Comparison of ENCODE assay signal across 8 cellular contexts in genomic region chr15:101333907-101334789, GRCh38. TPM values are rescaled to one million over a fixed set of nuclear protein-coding genes. Genes with fewer than 3 reads are reported as not detected.
DNase-seq lines count a peak whose midpoint lies in the region; ATAC-seq, FAIRE-seq and TF ChIP-seq lines count a peak whose summit lies in the region.
"Not testable (repeated sequence)": the region's sequence is repeated elsewhere in the genome, so short reads cannot be mapped to it uniquely, and the experiment has no call there.

No MANE protein-coding gene starts in this region.

- H3K4me1 ChIP-seq in K562 (replicated peaks in 1 of 2; ENCODE audit: control insufficient read depth in 2 of 2, insufficient read depth in 2 of 2, low read length in 2 of 2); neuron (ENCODE audit: insufficient read depth, low read length): not testable (repeated sequence)

- not testable (repeated sequence) for H3K9me1 ChIP-seq in K562 (ENCODE audit: control insufficient read depth, insufficient read depth, low read length)

- TF ChIP-seq CTCF in K562 (IDR thresholded peaks at IDR 0.05 in 2 of 3, conservative IDR thresholded peaks at IDR 0.05 in 1 of 3; ENCODE audit: insufficient read depth in 2 of 3, low read depth in 1 of 3, low read length in 3 of 3) = not testable (repeated sequence)

- TF ChIP-seq RAD21 in K562 (CRISPR knock-in tag; conservative IDR thresholded peaks at IDR 0.05 in 1 of 2, IDR thresholded peaks at IDR 0.05 in 1 of 2) = peak in 1 of 2 experiments; percentile 20; a peak in 1 of 4 replicates

- peaks cover 6 to 14% of the 10 kb centered on the region in 2 donors for H3K27me3 Mint-ChIP-seq in T-cell
- H3K27me3 Mint-ChIP-seq in activated CD8-positive, alpha-beta memory T cell treated with anti-CD3 and anti-CD28 coated beads, Interleukin-2, amount 10 ng/mL, durations not matched to agents 7 days and 5 days = not testable (repeated sequence)

- DNase-seq in D341Med (ENCODE audit: low spot score) = peak; percentile 80
- peak; percentile 36 to 48 for DNase-seq in Kasumi-1 (lab: John Stamatoyannopoulos, UW)
- DNase-seq in T-cell = peak in 32 of 34 experiments; percentile 30 to 82 (median 64)
- peak; percentile 83 for DNase-seq in activated CD8-positive, alpha-beta memory T cell treated with anti-CD3 and anti-CD28 coated beads, Interleukin-2, amount 10 ng/mL, durations not matched to agents 7 days and 5 days
- DNase-seq in K562 (ENCODE audit: extremely low read depth in 1 of 4, low spot score in 3 of 4) = peak; percentile 57 to 74 (median 72)
- peak; percentile 61 for DNase-seq in stimulated activated CD8-positive, alpha-beta memory T cell treated with anti-CD3 and anti-CD28 coated beads, Interleukin-4, amount 100 ng/mL, for 48 hours

- not testable (repeated sequence) for H3K79me2 ChIP-seq in K562 (ENCODE audit: control insufficient read depth, insufficient read depth, low read length)

- H3K9ac ChIP-seq in K562 (ENCODE audit: insufficient read depth in 1 of 2, low read depth in 2 of 2, low read length in 2 of 2) = peak overlapping the region in 1 of 2 experiments; percentile 56; a peak in 1 of 4 replicates

- not testable (repeated sequence) for H4K20me1 ChIP-seq in K562 (replicated peaks; ENCODE audit: control insufficient read depth, insufficient read depth, low read length)

- H3K4me3 ChIP-seq in K562 (peak overlapping the region; percentile 46), neuron (ENCODE audit: low read length) (peak overlapping the region; percentile 55)

- not testable (repeated sequence) for H3K27me3 ChIP-seq in K562 (ENCODE audit: control insufficient read depth in 2 of 2, insufficient read depth in 2 of 2, low read length in 2 of 2); neuron (ENCODE audit: insufficient read depth, low read length)

- 7% methylated on average over 9 of the region's 16 CpGs for WGBS in K562 (ENCODE audit: insufficient coverage, low coverage, missing lambda C conversion rate)

- peak; percentile 61; the same call in 1 of the 2 replicates for TF ChIP-seq POLR2A in K562 (conservative IDR thresholded peaks at IDR 0.05)

- peak; percentile 64 for ATAC-seq in GM21717 (IDR thresholded peaks at IDR 0.05; ENCODE audit: unreplicated experiment)
- peak; percentile 87 to 96 (median 92) for ATAC-seq in T-cell (replicated peaks in 1 of 4)
- peak; percentile 90 for ATAC-seq in activated CD8-positive, alpha-beta memory T cell treated with anti-CD3 and anti-CD28 coated beads, Interleukin-2, amount 10 ng/mL, durations not matched to agents 7 days and 5 days
- peak; percentile 97 for ATAC-seq in K562

- peak overlapping the region; percentile 98 for H3K4me2 ChIP-seq in K562 (ENCODE audit: insufficient read depth, low read length)

- POLR2A ChIA-PET in T-cell (lab: Charles Lee) = interaction anchor here in 1 of 2 donors (0.9 kb wide), 1 partner anchor 84 kb away, joined by 8 read pairs; no protein-coding TSS in a partner anchor
- POLR2A ChIA-PET in K562 (lab: Yijun Ruan, JAX) = interaction anchor here (0.6 to 1.0 kb wide), 3 partner anchors 26 to 262 kb away, joined by 3 read pairs; no protein-coding TSS in a partner anchor

- peaks cover 22 to 29% (median 24%) of the 10 kb centered on the region in 3 donors for H3K4me1 Mint-ChIP-seq in T-cell
- H3K4me1 Mint-ChIP-seq in activated CD8-positive, alpha-beta memory T cell treated with anti-CD3 and anti-CD28 coated beads, Interleukin-2, amount 10 ng/mL, durations not matched to agents 7 days and 5 days = peaks cover 18% of the 10 kb centered on the region

- not testable (repeated sequence) for H3K36me3 Mint-ChIP-seq in T-cell
- peaks cover 22% of the 10 kb centered on the region for H3K36me3 Mint-ChIP-seq in activated CD8-positive, alpha-beta memory T cell treated with anti-CD3 and anti-CD28 coated beads, Interleukin-2, amount 10 ng/mL, durations not matched to agents 7 days and 5 days

- H3K36me3 ChIP-seq in K562 (ENCODE audit: control insufficient read depth, insufficient read depth, low read length); neuron (ENCODE audit: insufficient read depth, low read length): not testable (repeated sequence)

- H3K27ac Mint-ChIP-seq in T-cell = peak overlapping the region; percentile 90 to 91
- peak overlapping the region; percentile 95 for H3K27ac Mint-ChIP-seq in activated CD8-positive, alpha-beta memory T cell treated with anti-CD3 and anti-CD28 coated beads, Interleukin-2, amount 10 ng/mL, durations not matched to agents 7 days and 5 days

- not testable (repeated sequence) for BruUV-seq in K562 (replicated peaks; lab: Mats Ljungman, UMichigan)

- FAIRE-seq in K562 (lab: Jason Lieb, UNC) = peak; percentile 87

- in situ Hi-C loops in K562 (cut with MboI) = not testable (repeated sequence)

- H3K27ac ChIP-seq in K562 (ENCODE audit: extremely low read depth, low read depth, low read length) = peak overlapping the region; percentile 90

- CTCF ChIA-PET in T-cell (lab: Charles Lee) = interaction anchor here (1.0 to 1.9 kb wide), 3 partner anchors 14 to 41 kb away, joined by 3 to 7 read pairs (median 3); no protein-coding TSS in a partner anchor
- CTCF ChIA-PET in activated CD8-positive, alpha-beta memory T cell treated with anti-CD3 and anti-CD28 coated beads, Interleukin-2, amount 10 ng/mL, durations not matched to agents 7 days and 5 days (lab: Charles Lee) = interaction anchor here (4.1 kb wide), 1 partner anchor 13 kb away, joined by 28 read pairs; no protein-coding TSS in a partner anchor
- CTCF ChIA-PET in K562 (lab: Yijun Ruan, JAX; ENCODE audit: low intra/inter-chr PET ratio) = not testable (repeated sequence)

- H3K4me3 Mint-ChIP-seq in T-cell = peak overlapping the region; percentile 43 to 51 (median 46)
- not testable (repeated sequence) for H3K4me3 Mint-ChIP-seq in activated CD8-positive, alpha-beta memory T cell treated with anti-CD3 and anti-CD28 coated beads, Interleukin-2, amount 10 ng/mL, durations not matched to agents 7 days and 5 days

- not testable (repeated sequence) for TF ChIP-seq EP300 in K562 (IDR thresholded peaks at IDR 0.05; ENCODE audit: low read length)

- H3K9me3 Mint-ChIP-seq in T-cell = not testable (repeated sequence)
- peaks cover 13% of the 10 kb centered on the region for H3K9me3 Mint-ChIP-seq in activated CD8-positive, alpha-beta memory T cell treated with anti-CD3 and anti-CD28 coated beads, Interleukin-2, amount 10 ng/mL, durations not matched to agents 7 days and 5 days (ENCODE audit: low read depth)

- H2AFZ ChIP-seq in K562 (ENCODE audit: low read depth, low read length) (peak overlapping the region; percentile 97), neuron (ENCODE audit: low read depth, low read length) (peak overlapping the region; percentile 21)

- intact Hi-C loops in K562 (cut with micrococcal nuclease) = not testable (repeated sequence)

- peaks cover 11% of the 10 kb centered on the region for H3K9me3 ChIP-seq in K562 (replicated peaks; ENCODE audit: control insufficient read depth, insufficient read depth, low read depth, low read length)
- not testable (repeated sequence) for H3K9me3 ChIP-seq in neuron (ENCODE audit: low read length)

TF ChIP-seq in K562, 482 proteins besides CTCF, POLR2A, EP300 and RAD21 (continues in another document):
- 0 out of 2 replicates have a peak, but pooled peaks have one; percentile 33 for TF ChIP-seq MTA3 (IDR thresholded peaks at IDR 0.05; ENCODE audit: borderline replicate concordance)

RNA-seq across cellular contexts. Expression of gene SNRPA1, which starts 39.1 kb away (rescaled TPM):
- total RNA-seq in T-cell (100 to 1,000 TPM in 2 of 5 donors, 10 to 100 TPM in 3; 77.0 to 199 (median 97.0) TPM), K562 (2014; rRNA removed) (138 and 162 TPM in 2 replicates), K562 (2014; rRNA removed; fragmentation: Illumina TruSeq; extraction: Trizol) (78.1 and 97.1 TPM in 2 replicates), K562 (2015; rRNA removed; fragmentation: Illumina TruSeq; extraction: Trizol) (61.8 and 62.7 TPM in 2 replicates), K562 (2021) (152 and 166 TPM in 2 replicates)
- 100 to 1,000 TPM; 132 to 151 TPM for total RNA-seq in activated CD8-positive, alpha-beta memory T cell treated with anti-CD3 and anti-CD28 coated beads, Interleukin-2, amount 10 ng/mL, durations not matched to agents 7 days and 5 days
- 76.5 and 145 TPM in 2 replicates for total RNA-seq in K562 (2011; cell fraction: chromatin; rRNA removed; ENCODE audit: low replicate concordance)
- total RNA-seq in K562 (2011; cell fraction: nucleolus; rRNA removed) = 47.7 and 55.3 TPM in 2 replicates
- total RNA-seq in K562 (2011; cell fraction: nucleoplasm; rRNA removed) = 91.1 and 108 TPM in 2 replicates
- polyA plus RNA-seq in K562 (2011; rRNA removed) (224 and 245 TPM in 2 replicates), K562 (2014; fragmentation: Illumina TruSeq; extraction: Trizol) (189 and 206 TPM in 2 replicates), K562 (2014; fragmentation: Nextera tagmentation; extraction: Ambion mirVana) (100 to 1,000 TPM; 212 to 214 TPM), K562 (2014; rRNA removed) (229 and 233 TPM in 2 replicates)
- 79.9 and 192 TPM in 2 replicates for polyA plus RNA-seq in K562 (2011; cell fraction: cytosol; rRNA removed)
- 123 and 248 TPM in 2 replicates for polyA plus RNA-seq in K562 (2011; cell fraction: nucleus; rRNA removed)
- 98.3 and 217 TPM in 2 replicates for polyA plus RNA-seq in K562 (2012)
- 101 and 108 TPM in 2 replicates for polyA minus RNA-seq in K562 (2011; rRNA and poly(A)+ RNA removed)
- polyA minus RNA-seq in K562 (2011; cell fraction: cytosol; rRNA and poly(A)+ RNA removed) = 52.9 and 57.5 TPM in 2 replicates
- 29.2 and 46.7 TPM in 2 replicates for polyA minus RNA-seq in K562 (2011; cell fraction: nucleus; rRNA and poly(A)+ RNA removed)

RNA-seq across cellular contexts. Expression of gene SELENOS, which starts 56.9 kb away (rescaled TPM):
- total RNA-seq in T-cell (10 to 100 TPM; 31.3 to 39.9 (median 38.4) TPM), K562 (2014; rRNA removed) (51.6 and 56.9 TPM in 2 replicates), K562 (2014; rRNA removed; fragmentation: Illumina TruSeq; extraction: Trizol) (57.2 and 59.6 TPM in 2 replicates), K562 (2015; rRNA removed; fragmentation: Illumina TruSeq; extraction: Trizol) (45.5 and 47.9 TPM in 2 replicates), K562 (2021) (37.9 and 39.6 TPM in 2 replicates)
- total RNA-seq in activated CD8-positive, alpha-beta memory T cell treated with anti-CD3 and anti-CD28 coated beads, Interleukin-2, amount 10 ng/mL, durations not matched to agents 7 days and 5 days = 10 to 100 TPM; 33.1 to 49.0 TPM
- total RNA-seq in K562 (2011; cell fraction: chromatin; rRNA removed; ENCODE audit: low replicate concordance) = 53.9 and 71.0 TPM in 2 replicates
- total RNA-seq in K562 (2011; cell fraction: nucleolus; rRNA removed) = 72.0 and 80.9 TPM in 2 replicates
- 87.4 and 90.5 TPM in 2 replicates for total RNA-seq in K562 (2011; cell fraction: nucleoplasm; rRNA removed)
- polyA plus RNA-seq in K562 (2011; rRNA removed) (46.5 and 55.8 TPM in 2 replicates), K562 (2014; fragmentation: Illumina TruSeq; extraction: Trizol) (42.1 and 43.0 TPM in 2 replicates), K562 (2014; fragmentation: Nextera tagmentation; extraction: Ambion mirVana) (10 to 100 TPM; 24.9 to 36.6 TPM), K562 (2014; rRNA removed) (54.8 and 57.4 TPM in 2 replicates)
- 30.6 and 48.2 TPM in 2 replicates for polyA plus RNA-seq in K562 (2011; cell fraction: cytosol; rRNA removed)
- polyA plus RNA-seq in K562 (2011; cell fraction: nucleus; rRNA removed) = 18.7 and 26.8 TPM in 2 replicates
- polyA plus RNA-seq in K562 (2012) = 40.6 and 47.0 TPM in 2 replicates
- 34.8 and 38.5 TPM in 2 replicates for polyA minus RNA-seq in K562 (2011; rRNA and poly(A)+ RNA removed)
- polyA minus RNA-seq in K562 (2011; cell fraction: cytosol; rRNA and poly(A)+ RNA removed) = 8.6 and 8.9 TPM in 2 replicates
- polyA minus RNA-seq in K562 (2011; cell fraction: nucleus; rRNA and poly(A)+ RNA removed) = 13.5 and 23.5 TPM in 2 replicates

Comparison
In these comparisons a context has a peak if more than half of its experiments do, and no peak if none do; other contexts are left out.
1. Peak in every context shown above with its lines: DNase-seq, ATAC-seq, H3K4me3 ChIP-seq and H3K27ac ChIP-seq.